14 cellular contexts compared by ENCODE assay signal in genomic region chr12:50258167-50258551, GRCh38. TPM values are rescaled to one million over a fixed set of nuclear protein-coding genes. Genes with fewer than 3 reads are reported as not detected.
DNase-seq lines count a peak whose midpoint lies in the region; ATAC-seq and TF ChIP-seq lines count a peak whose summit lies in the region.
"Had no signal": no experiment of that assay in that cellular context is flagged by ENCODE, and none has a peak within 500 bp of the region (broad histone marks: within the 10 kb centered on the region; RNA-seq: fewer than 3 reads in every experiment).

No MANE protein-coding gene starts in this region.

- TF ChIP-seq POLR2A in lower leg skin (IDR thresholded peaks at IDR 0.05) (no peak), suprapubic skin (IDR thresholded peaks at IDR 0.05) (no peak)

- TF ChIP-seq CTCF in lower leg skin (IDR thresholded peaks at IDR 0.05) (no peak), suprapubic skin (IDR thresholded peaks at IDR 0.05) (no peak)

- H3K27ac ChIP-seq in duodenal mucosa (ENCODE audit: low read depth, low read length): peak overlapping the region; percentile 58
- peak overlapping the region; percentile 83 for H3K27ac ChIP-seq in suprapubic skin

- DNase-seq in M059J (ENCODE audit: low read depth): peak; percentile 32
- DNase-seq in lower leg skin (ENCODE audit: low spot score in 2 of 2): peak; percentile 70 to 91
- DNase-seq in suprapubic skin (ENCODE audit: low spot score in 2 of 2): peak in 1 of 2 donors; percentile 76
- no peak for DNase-seq in NCI-H510A treated with DMSO at 0.1 percent for 48 hours (lab: John Stamatoyannopoulos, UW)
- DNase-seq in NCI-H2081 (lab: John Stamatoyannopoulos, UW): no peak
- DNase-seq: activated CD4-positive, alpha-beta T cell treated with anti-CD3 and anti-CD28 coated beads for 4 hours; activated naive CD4-positive, alpha-beta T cell treated with anti-CD3 and anti-CD28 coated beads, Interleukin-2, amount 50 U/mL, for 16 hours; effector CD8-positive, alpha-beta T cell; NCI-H187; SHP77 had no signal

- H3K4me3 ChIP-seq in duodenal mucosa (ENCODE audit: low read depth in 1 of 2, low read length in 2 of 2) (no peak overlapping the region), lower leg skin (ENCODE audit: low read depth, poor library complexity, severe bottlenecking) (no peak overlapping the region), suprapubic skin (no peak overlapping the region)
- H3K4me3 ChIP-seq: GM12878 had no signal

- intact Hi-C loops in lower leg skin (cut with DNase I; ENCODE audit: low total_unique reads): no loop called here

- H3K36me3 ChIP-seq in duodenal mucosa (ENCODE audit: control insufficient read depth in 1 of 2, insufficient read depth in 2 of 2, low read length in 2 of 2) (peaks cover 0 to 3% of the 10 kb centered on the region in 2 donors), suprapubic skin (no peaks in the 10 kb centered on the region)

- H3K9me3 ChIP-seq in duodenal mucosa (ENCODE audit: control insufficient read depth in 1 of 2, low read length in 2 of 2) (no peaks in the 10 kb centered on the region), suprapubic skin (no peaks in the 10 kb centered on the region)

- no peak overlapping the region for H3K9ac ChIP-seq in duodenal mucosa (ENCODE audit: low read depth in 1 of 2, low read length in 2 of 2)

- H3K4me1 ChIP-seq in duodenal mucosa (ENCODE audit: control insufficient read depth in 1 of 2, insufficient read depth in 2 of 2, low read length in 2 of 2) (peaks cover 53 to 61% of the 10 kb centered on the region in 2 donors), suprapubic skin (peaks cover 52% of the 10 kb centered on the region)

- H3K27me3 ChIP-seq in duodenal mucosa (ENCODE audit: control insufficient read depth in 1 of 2, insufficient read depth in 2 of 2, low read length in 2 of 2): no peaks in the 10 kb centered on the region
- no peaks in the 10 kb centered on the region for H3K27me3 ChIP-seq in suprapubic skin

- ATAC-seq in HG02642 (IDR thresholded peaks at IDR 0.05; ENCODE audit: poor library complexity, unreplicated experiment) (no peak), GM18517 (IDR thresholded peaks at IDR 0.05; ENCODE audit: unreplicated experiment) (no peak)
- ATAC-seq: GM12878 had no signal

- TF ChIP-seq EP300 in suprapubic skin (IDR thresholded peaks at IDR 0.05): no peak

- WGBS in lower leg skin, 2 donors: 33 to 34% methylated on average over 5 of the region's 5 CpGs
- WGBS in suprapubic skin: 45% methylated on average over 5 of the region's 5 CpGs

RNA-seq across cellular contexts. Expression of gene LIMA1, which starts 25.2 kb away (rescaled TPM):
- total RNA-seq in M059J (2014; rRNA removed; shearing (Covaris generic)): 199 and 240 TPM in 2 replicates
- total RNA-seq in lower leg skin (10 to 100 TPM; 47.2 to 62.1 (median 54.5) TPM), suprapubic skin (100 to 1,000 TPM in 1 of 4 donors, 10 to 100 TPM in 3; 66.6 to 105 (median 89.6) TPM)

Comparison
In these comparisons a context has a peak if more than half of its experiments do, and no peak if none do; other contexts are left out.
1. DNase-seq: peak in M059J (single experiment) and lower leg skin (2 of 2); none in NCI-H510A treated with DMSO at 0.1 percent for 48 hours (single experiment) and NCI-H2081 (0 of 2).